8 cellular contexts compared by ENCODE assay signal in the genomic region with DNA sequence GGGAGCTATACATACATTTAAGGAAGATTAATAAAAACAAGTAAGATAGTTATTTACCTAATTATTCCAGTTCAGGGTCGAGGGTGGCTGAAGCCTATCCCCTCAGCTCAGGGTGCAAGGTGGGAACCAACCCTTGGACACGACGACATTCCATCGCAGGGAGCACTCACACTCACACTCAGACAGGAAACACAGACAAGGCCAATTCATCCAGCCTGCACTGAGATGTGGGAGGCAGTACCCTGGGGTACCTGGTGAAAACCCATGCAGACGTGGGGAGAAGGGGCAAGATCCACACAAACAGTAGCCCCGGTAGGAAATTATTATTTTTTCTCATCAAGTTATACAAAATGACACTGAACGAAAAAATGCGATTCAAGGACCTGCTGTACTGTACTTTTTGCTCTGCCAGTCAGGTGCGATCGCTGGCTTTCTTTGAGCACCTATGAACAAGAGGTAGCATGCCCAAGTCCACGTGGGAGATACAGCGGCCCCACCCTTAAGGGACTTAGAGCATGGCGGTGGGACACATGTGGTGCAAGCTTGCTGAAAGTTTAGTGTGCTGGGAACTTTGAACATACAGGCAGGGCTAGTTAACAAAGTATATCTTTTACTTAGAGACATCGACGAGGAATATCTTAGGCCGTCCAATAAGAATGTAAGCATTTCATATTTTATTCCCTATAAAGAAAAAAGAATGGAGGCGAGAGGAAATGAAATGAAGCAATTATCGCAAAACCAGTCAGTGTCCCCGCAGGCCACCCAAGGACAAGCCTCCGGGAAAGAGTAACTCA. TPM values are rescaled to one million over a fixed set of nuclear protein-coding genes. Genes with fewer than 3 reads are reported as not detected.
DNase-seq lines count a peak whose midpoint lies in the region; ATAC-seq and TF ChIP-seq lines count a peak whose summit lies in the region.

No MANE protein-coding gene starts in this region.

- 31% methylated on average over 20 of the region's 20 CpGs for WGBS in right cardiac atrium

- TF ChIP-seq CTCF in OCI-LY1 (IDR thresholded peaks at IDR 0.05; ENCODE audit: low read length) (no peak), gastrocnemius medialis (IDR thresholded peaks at IDR 0.05 in 4 of 5, conservative IDR thresholded peaks at IDR 0.05 in 1 of 5) (no peak)

- H3K4me1 ChIP-seq in OCI-LY1 (ENCODE audit: insufficient read depth, low read length, severe bottlenecking), result peaks cover 27% of the 10 kb centered on the region
- peaks cover 4% of the 10 kb centered on the region for H3K4me1 ChIP-seq in right cardiac atrium (ENCODE audit: control insufficient read depth, insufficient read depth, low read length)
- peaks cover 12 to 21% of the 10 kb centered on the region in 2 donors for H3K4me1 ChIP-seq in gastrocnemius medialis

- peak; percentile 28 for ATAC-seq in HG02943 (IDR thresholded peaks at IDR 0.05; ENCODE audit: low read depth, unreplicated experiment)
- ATAC-seq in right cardiac atrium, result no peak
- ATAC-seq in gastrocnemius medialis, result no peak
- no peak for ATAC-seq in GM21528 (IDR thresholded peaks at IDR 0.05; ENCODE audit: low FRiP score, unreplicated experiment)
- no peak for ATAC-seq in GM21786 (IDR thresholded peaks at IDR 0.05; ENCODE audit: unreplicated experiment)

- peak; percentile 71 for DNase-seq in COR-L47 (lab: John Stamatoyannopoulos, UW)
- peak; percentile 56 for DNase-seq in activated naive CD4-positive, alpha-beta T cell treated with anti-CD3 and anti-CD28 coated beads for 36 hours
- peak in 1 of 3 donors; percentile 57 for DNase-seq in right cardiac atrium
- DNase-seq in gastrocnemius medialis, result peak in 1 of 2 donors; percentile 23

- intact Hi-C loops in activated naive CD4-positive, alpha-beta T cell treated with anti-CD3 and anti-CD28 coated beads for 36 hours (cut with micrococcal nuclease), result loop anchor here (10.0 kb wide), 1 partner anchor 1608 kb away; the partner anchor contains the start of genes METTL5 and UBR3
- intact Hi-C loops in right cardiac atrium (cut with DNase I) (loop anchor here in 1 of 4 donors (10.0 kb wide), 1 partner anchor 92 kb away; the partner anchor contains the start of gene CYBRD1), gastrocnemius medialis (cut with DNase I; ENCODE audit: low total_unique reads) (loop anchor here (5.0 kb wide), 3 partner anchors 254 to 461 kb away; partner anchors contain the start of genes DYNC1I2 and TLK1)

- H3K4me1 Mint-ChIP-seq in activated naive CD4-positive, alpha-beta T cell treated with anti-CD3 and anti-CD28 coated beads for 36 hours (ENCODE audit: low read depth), result peaks cover 49% of the 10 kb centered on the region

- in situ Hi-C loops in gastrocnemius medialis (cut with MboI; ENCODE audit: low sequenced_read_pairs in 4 of 4), result loop anchor here in 1 of 4 donors (25.0 kb wide), 1 partner anchor 254 kb away; the partner anchor contains the start of gene DYNC1I2

- peak overlapping the region; percentile 86 for H3K4me3 Mint-ChIP-seq in activated naive CD4-positive, alpha-beta T cell treated with anti-CD3 and anti-CD28 coated beads for 36 hours

- peaks cover 25% of the 10 kb centered on the region for H3K79me2 ChIP-seq in OCI-LY1 (ENCODE audit: insufficient read depth, low read length)

- peak overlapping the region; percentile 79 for H3K9ac ChIP-seq in OCI-LY1 (ENCODE audit: low read length)

- H3K27ac Mint-ChIP-seq in activated naive CD4-positive, alpha-beta T cell treated with anti-CD3 and anti-CD28 coated beads for 36 hours, result peak overlapping the region; percentile 94

- H3K27ac ChIP-seq in OCI-LY1 (ENCODE audit: low read depth, low read length, poor library complexity, severe bottlenecking), result peak overlapping the region; percentile 73
- peak overlapping the region; percentile 25 for H3K27ac ChIP-seq in right cardiac atrium (ENCODE audit: low read length)
- peak overlapping the region; percentile 90 to 99 (median 98) for H3K27ac ChIP-seq in gastrocnemius medialis

- TF ChIP-seq POLR2A in gastrocnemius medialis (IDR thresholded peaks at IDR 0.05), result no peak

- H3K4me2 ChIP-seq in OCI-LY1 (ENCODE audit: low read length), result peak overlapping the region; percentile 86

- no peaks in the 10 kb centered on the region for H3K27me3 Mint-ChIP-seq in activated naive CD4-positive, alpha-beta T cell treated with anti-CD3 and anti-CD28 coated beads for 36 hours (ENCODE audit: low read depth)

- H3K36me3 Mint-ChIP-seq in activated naive CD4-positive, alpha-beta T cell treated with anti-CD3 and anti-CD28 coated beads for 36 hours (ENCODE audit: low read depth), result peaks cover 52% of the 10 kb centered on the region

- H3F3A ChIP-seq in OCI-LY1 (ENCODE audit: insufficient read depth, low read length), result 0 out of 2 replicates have a peak, but pooled peaks cover 1% of the 10 kb centered on the region

- peaks cover 8% of the 10 kb centered on the region for H3K9me3 Mint-ChIP-seq in activated naive CD4-positive, alpha-beta T cell treated with anti-CD3 and anti-CD28 coated beads for 36 hours

- peak overlapping the region; percentile 67 for H3K4me3 ChIP-seq in OCI-LY1 (ENCODE audit: low read depth, low read length, poor library complexity, severe bottlenecking)
- H3K4me3 ChIP-seq in right cardiac atrium (ENCODE audit: low read length), result peak overlapping the region; percentile 90
- peak overlapping the region; percentile 75 to 96 (median 83) for H3K4me3 ChIP-seq in gastrocnemius medialis

- H3K9me2 ChIP-seq in OCI-LY1 (ENCODE audit: low read depth, low read length), result no peaks in the 10 kb centered on the region

- no peaks in the 10 kb centered on the region for H4K20me1 ChIP-seq in OCI-LY1 (ENCODE audit: insufficient read depth, low read length)

- H3K36me3 ChIP-seq in OCI-LY1 (ENCODE audit: insufficient read depth, low read length) (peaks cover 53% of the 10 kb centered on the region), gastrocnemius medialis (peaks cover 0 to 26% of the 10 kb centered on the region in 2 donors)

- no peaks in the 10 kb centered on the region for H3K27me3 ChIP-seq in OCI-LY1 (ENCODE audit: insufficient read depth, low read length)
- no peaks in the 10 kb centered on the region for H3K27me3 ChIP-seq in right cardiac atrium (ENCODE audit: control insufficient read depth, insufficient read depth)
- H3K27me3 ChIP-seq in gastrocnemius medialis, result no peaks in the 10 kb centered on the region

- CTCF ChIA-PET in activated naive CD4-positive, alpha-beta T cell treated with anti-CD3 and anti-CD28 coated beads for 36 hours (lab: Charles Lee), result interaction anchor here (0.7 to 2.0 kb wide), 6 partner anchors 16 to 503 kb away, joined by 3 to 7 read pairs (median 3); no protein-coding TSS in a partner anchor

- H3K9me3 ChIP-seq in OCI-LY1 (ENCODE audit: low read length) (peaks cover 16% of the 10 kb centered on the region), right cardiac atrium (ENCODE audit: control insufficient read depth, low read length) (no peaks in the 10 kb centered on the region), gastrocnemius medialis (no peaks in the 10 kb centered on the region)

- H2AFZ ChIP-seq in OCI-LY1 (ENCODE audit: low read length), result no peak overlapping the region

RNA-seq across cellular contexts. Expression of gene METTL8, which starts 0.6 kb away (rescaled TPM):
- 10 to 100 TPM; 32.9 to 34.5 TPM for total RNA-seq in activated naive CD4-positive, alpha-beta T cell treated with anti-CD3 and anti-CD28 coated beads for 36 hours
- total RNA-seq in right cardiac atrium (10 to 100 TPM; 12.2 to 16.4 (median 13.6) TPM), gastrocnemius medialis (10 to 100 TPM; 10.3 to 22.0 (median 11.0) TPM)
- polyA plus RNA-seq in right cardiac atrium, result 5.3 TPM

RNA-seq across cellular contexts. Expression of gene DCAF17, which starts 0.9 kb away (rescaled TPM):
- 10 to 100 TPM; 21.1 to 21.3 TPM for total RNA-seq in activated naive CD4-positive, alpha-beta T cell treated with anti-CD3 and anti-CD28 coated beads for 36 hours
- total RNA-seq in right cardiac atrium (10 to 100 TPM in 2 of 4 donors, 1 to 10 TPM in 2; 6.5 to 12.1 (median 9.7) TPM), gastrocnemius medialis (10 to 100 TPM in 1 of 4 donors, 1 to 10 TPM in 3; 5.2 to 22.8 (median 8.9) TPM)
- 2.9 TPM for polyA plus RNA-seq in right cardiac atrium

Comparison
In these comparisons a context has a peak if more than half of its experiments do, and no peak if none do; other contexts are left out.
1. H3K27ac ChIP-seq: peak in every context shown above with its lines; median percentile 98 in gastrocnemius medialis; 73 in OCI-LY1; 25 in right cardiac atrium.